ENCODE assay signal across 8 cellular contexts in genomic region chr1:206506405-206506802, GRCh38. TPM values are rescaled to one million over a fixed set of nuclear protein-coding genes. Genes with fewer than 3 reads are reported as not detected.
DNase-seq lines count a peak whose midpoint lies in the region; ATAC-seq and TF ChIP-seq lines count a peak whose summit lies in the region.

No MANE protein-coding gene starts in this region.

- peaks cover 26% of the 10 kb centered on the region for H3K27me3 ChIP-seq in left ventricle myocardium inferior (ENCODE audit: low read depth)
- no peaks in the 10 kb centered on the region for H3K27me3 ChIP-seq in breast epithelium
- peaks cover 5% of the 10 kb centered on the region for H3K27me3 ChIP-seq in muscle layer of duodenum (ENCODE audit: low read depth, low read length)
- H3K27me3 ChIP-seq in uterus, result no peaks in the 10 kb centered on the region

- intact Hi-C loops in left ventricle myocardium inferior (cut with micrococcal nuclease) (no loop called here), Right ventricle myocardium superior (cut with DNase I) (no loop called here), breast epithelium (cut with DNase I; ENCODE audit: low total_unique reads) (no loop called here), uterus (cut with DNase I; ENCODE audit: low total_unique reads) (no loop called here)

- peak overlapping the region; percentile 79 for H3K4me3 ChIP-seq in left ventricle myocardium inferior
- H3K4me3 ChIP-seq in breast epithelium, result peak overlapping the region; percentile 64 to 94 (median 77)
- H3K4me3 ChIP-seq in muscle layer of duodenum (ENCODE audit: low read depth in 1 of 2, low read length in 2 of 2), result peak overlapping the region; percentile 52 to 74
- H3K4me3 ChIP-seq in uterus, result peak overlapping the region; percentile 46 to 60

- no peak for ATAC-seq in Right ventricle myocardium superior (ENCODE audit: poor library complexity)

- no peak for DNase-seq in left ventricle myocardium inferior
- DNase-seq in Right ventricle myocardium superior, result no peak
- no peak for DNase-seq in breast epithelium (ENCODE audit: low spot score in 2 of 2)
- DNase-seq in uterus, result no peak
- DNase-seq in RPMI8226, result no peak
- DNase-seq in effector CD4-positive, alpha-beta T cell, result no peak
- DNase-seq in HuH-7 (ENCODE audit: low spot score), result no peak

- H3K9me3 ChIP-seq in left ventricle myocardium inferior (replicated peaks), result no peaks in the 10 kb centered on the region
- no peaks in the 10 kb centered on the region for H3K9me3 ChIP-seq in breast epithelium
- no peaks in the 10 kb centered on the region for H3K9me3 ChIP-seq in muscle layer of duodenum (ENCODE audit: control insufficient read depth in 1 of 2, low read length in 2 of 2)
- no peaks in the 10 kb centered on the region for H3K9me3 ChIP-seq in uterus

- no peak for TF ChIP-seq CTCF in left ventricle myocardium inferior (IDR thresholded peaks at IDR 0.05; ENCODE audit: borderline replicate concordance)
- TF ChIP-seq CTCF in breast epithelium (IDR thresholded peaks at IDR 0.05), result no peak
- no peak for TF ChIP-seq CTCF in uterus (IDR thresholded peaks at IDR 0.05)

- H3K4me1 ChIP-seq in left ventricle myocardium inferior (peaks cover 61% of the 10 kb centered on the region), breast epithelium (no peaks in the 10 kb centered on the region), muscle layer of duodenum (ENCODE audit: control insufficient read depth in 1 of 2, insufficient read depth in 2 of 2, low read length in 2 of 2) (peaks cover 0 to 28% of the 10 kb centered on the region in 2 donors), uterus (no peaks in the 10 kb centered on the region)

- H3K36me3 ChIP-seq in left ventricle myocardium inferior, result no peaks in the 10 kb centered on the region
- no peaks in the 10 kb centered on the region for H3K36me3 ChIP-seq in breast epithelium
- no peaks in the 10 kb centered on the region for H3K36me3 ChIP-seq in muscle layer of duodenum (ENCODE audit: control insufficient read depth in 1 of 2, insufficient read depth in 2 of 2, low read length in 2 of 2)
- H3K36me3 ChIP-seq in uterus, result no peaks in the 10 kb centered on the region

- no peak for TF ChIP-seq POLR2A in breast epithelium (IDR thresholded peaks at IDR 0.05)
- TF ChIP-seq POLR2A in uterus (IDR thresholded peaks at IDR 0.05), result no peak

- no peak overlapping the region for H3K27ac ChIP-seq in left ventricle myocardium inferior (replicated peaks)
- H3K27ac ChIP-seq in breast epithelium, result peak overlapping the region in 1 of 2 donors; percentile 52
- H3K27ac ChIP-seq in muscle layer of duodenum (ENCODE audit: low read length), result no peak overlapping the region
- H3K27ac ChIP-seq in uterus, result no peak overlapping the region

RNA-seq across cellular contexts. Expression of gene RASSF5, which starts 0.9 kb away (rescaled TPM):
- total RNA-seq in left ventricle myocardium inferior (7.8 TPM), Right ventricle myocardium superior (3.9 TPM), breast epithelium (10 to 100 TPM; 11.0 to 17.0 (median 11.1) TPM), uterus (1 to 10 TPM in 3 of 4 donors, under 1 TPM in 1; 0.77 to 5.3 (median 3.2) TPM)

RNA-seq across cellular contexts. Expression of gene IKBKE, which starts 36.1 kb away (rescaled TPM):
- total RNA-seq in left ventricle myocardium inferior (0.80 TPM), Right ventricle myocardium superior (0.46 TPM), breast epithelium (1 to 10 TPM; 4.4 to 4.9 (median 4.8) TPM), uterus (1 to 10 TPM in 2 of 4 donors, not detected in 2; 1.5 to 6.7 TPM)
